ENCODE assay signal across 1 cellular context in the genomic region with DNA sequence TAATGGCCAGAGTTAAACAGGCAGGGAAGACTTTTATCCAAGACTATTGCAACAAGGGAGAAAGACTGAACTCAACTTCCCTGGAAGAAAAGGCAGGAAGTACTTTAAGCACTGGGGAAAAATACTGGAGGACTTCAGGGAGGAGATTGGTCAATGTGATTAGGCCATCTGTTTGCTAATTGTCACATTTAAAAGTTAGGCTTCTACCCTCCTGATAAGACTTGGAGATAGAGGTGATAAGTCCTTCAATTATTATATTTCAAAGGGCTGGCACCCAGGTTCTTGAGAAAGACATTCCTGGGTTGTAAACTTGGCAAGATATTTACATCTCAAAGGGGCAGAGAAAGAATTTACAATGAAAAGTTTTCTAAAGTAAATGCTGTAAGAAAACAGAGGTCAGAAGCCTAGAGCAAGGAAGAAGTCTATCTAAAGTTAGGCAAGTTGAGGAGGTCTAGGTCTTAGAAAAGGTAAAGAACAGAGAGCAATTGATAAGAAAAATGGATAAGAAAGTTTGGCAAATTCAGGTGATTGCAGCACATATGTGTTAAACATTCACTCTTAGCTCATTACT.
TF ChIP-seq lines count a peak whose summit lies in the region.

No MANE protein-coding gene starts in this region.

TF ChIP-seq in WTC11, 78 proteins besides CTCF, POLR2A, EP300 and RAD21 (continued from another document):
- TF ChIP-seq HMGA2 (CRISPR knock-in tag; IDR thresholded peaks at IDR 0.05), result no peak
- no peak for TF ChIP-seq NR1H2 (CRISPR knock-in tag; IDR thresholded peaks at IDR 0.05)
- TF ChIP-seq, protein P1, sequence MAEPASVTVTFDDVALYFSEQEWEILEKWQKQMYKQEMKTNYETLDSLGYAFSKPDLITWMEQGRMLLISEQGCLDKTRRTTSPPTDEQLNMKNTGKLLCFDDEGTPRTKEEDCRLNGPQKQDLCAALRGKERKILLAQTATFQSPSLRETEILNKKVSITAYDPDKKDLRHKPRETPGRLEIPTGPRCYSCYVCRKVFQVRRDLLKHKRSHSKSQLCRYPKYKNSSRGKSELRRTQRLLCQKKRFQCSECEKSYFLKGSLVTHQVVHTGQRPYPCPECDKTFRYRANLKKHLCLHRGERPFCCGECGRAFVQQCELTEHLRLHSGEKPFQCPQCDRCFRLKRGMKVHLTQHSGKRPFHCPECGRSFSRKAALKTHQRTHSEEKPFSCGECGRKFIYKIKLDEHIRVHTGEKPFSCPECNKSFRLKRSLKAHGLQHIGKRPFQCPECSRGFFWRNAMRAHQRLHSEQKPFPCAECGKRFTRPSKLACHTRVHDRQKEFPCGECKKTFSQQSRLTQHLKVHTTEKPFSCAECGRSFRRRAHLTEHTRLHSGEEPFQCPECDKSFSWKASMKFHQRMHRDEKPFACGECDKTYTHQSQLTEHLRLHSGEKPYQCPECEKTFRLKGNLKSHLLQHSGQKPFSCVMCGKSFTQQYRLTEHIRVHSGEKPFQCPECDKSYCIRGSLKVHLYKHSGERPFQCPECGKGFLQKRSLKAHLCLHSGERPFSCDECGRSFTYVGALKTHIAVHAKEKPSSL (CRISPR knock-in tag; conservative IDR thresholded peaks at IDR 0.05), result no peak
- TF ChIP-seq, protein P2, sequence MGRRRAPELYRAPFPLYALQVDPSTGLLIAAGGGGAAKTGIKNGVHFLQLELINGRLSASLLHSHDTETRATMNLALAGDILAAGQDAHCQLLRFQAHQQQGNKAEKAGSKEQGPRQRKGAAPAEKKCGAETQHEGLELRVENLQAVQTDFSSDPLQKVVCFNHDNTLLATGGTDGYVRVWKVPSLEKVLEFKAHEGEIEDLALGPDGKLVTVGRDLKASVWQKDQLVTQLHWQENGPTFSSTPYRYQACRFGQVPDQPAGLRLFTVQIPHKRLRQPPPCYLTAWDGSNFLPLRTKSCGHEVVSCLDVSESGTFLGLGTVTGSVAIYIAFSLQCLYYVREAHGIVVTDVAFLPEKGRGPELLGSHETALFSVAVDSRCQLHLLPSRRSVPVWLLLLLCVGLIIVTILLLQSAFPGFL (CRISPR knock-in tag; IDR thresholded peaks at IDR 0.05; ENCODE audit: borderline replicate concordance), result no peak
- TF ChIP-seq, protein P3, sequence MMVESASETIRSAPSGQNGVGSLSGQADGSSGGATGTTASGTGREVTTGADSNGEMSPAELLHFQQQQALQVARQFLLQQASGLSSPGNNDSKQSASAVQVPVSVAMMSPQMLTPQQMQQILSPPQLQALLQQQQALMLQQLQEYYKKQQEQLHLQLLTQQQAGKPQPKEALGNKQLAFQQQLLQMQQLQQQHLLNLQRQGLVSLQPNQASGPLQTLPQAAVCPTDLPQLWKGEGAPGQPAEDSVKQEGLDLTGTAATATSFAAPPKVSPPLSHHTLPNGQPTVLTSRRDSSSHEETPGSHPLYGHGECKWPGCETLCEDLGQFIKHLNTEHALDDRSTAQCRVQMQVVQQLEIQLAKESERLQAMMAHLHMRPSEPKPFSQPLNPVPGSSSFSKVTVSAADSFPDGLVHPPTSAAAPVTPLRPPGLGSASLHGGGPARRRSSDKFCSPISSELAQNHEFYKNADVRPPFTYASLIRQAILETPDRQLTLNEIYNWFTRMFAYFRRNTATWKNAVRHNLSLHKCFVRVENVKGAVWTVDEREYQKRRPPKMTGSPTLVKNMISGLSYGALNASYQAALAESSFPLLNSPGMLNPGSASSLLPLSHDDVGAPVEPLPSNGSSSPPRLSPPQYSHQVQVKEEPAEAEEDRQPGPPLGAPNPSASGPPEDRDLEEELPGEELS (CRISPR knock-in tag; IDR thresholded peaks at IDR 0.05), result no peak
- no peak for TF ChIP-seq ZNF121 (CRISPR knock-in tag; IDR thresholded peaks at IDR 0.05)
- TF ChIP-seq CREB1 (CRISPR knock-in tag; IDR thresholded peaks at IDR 0.05), result no peak
- TF ChIP-seq, protein P4, sequence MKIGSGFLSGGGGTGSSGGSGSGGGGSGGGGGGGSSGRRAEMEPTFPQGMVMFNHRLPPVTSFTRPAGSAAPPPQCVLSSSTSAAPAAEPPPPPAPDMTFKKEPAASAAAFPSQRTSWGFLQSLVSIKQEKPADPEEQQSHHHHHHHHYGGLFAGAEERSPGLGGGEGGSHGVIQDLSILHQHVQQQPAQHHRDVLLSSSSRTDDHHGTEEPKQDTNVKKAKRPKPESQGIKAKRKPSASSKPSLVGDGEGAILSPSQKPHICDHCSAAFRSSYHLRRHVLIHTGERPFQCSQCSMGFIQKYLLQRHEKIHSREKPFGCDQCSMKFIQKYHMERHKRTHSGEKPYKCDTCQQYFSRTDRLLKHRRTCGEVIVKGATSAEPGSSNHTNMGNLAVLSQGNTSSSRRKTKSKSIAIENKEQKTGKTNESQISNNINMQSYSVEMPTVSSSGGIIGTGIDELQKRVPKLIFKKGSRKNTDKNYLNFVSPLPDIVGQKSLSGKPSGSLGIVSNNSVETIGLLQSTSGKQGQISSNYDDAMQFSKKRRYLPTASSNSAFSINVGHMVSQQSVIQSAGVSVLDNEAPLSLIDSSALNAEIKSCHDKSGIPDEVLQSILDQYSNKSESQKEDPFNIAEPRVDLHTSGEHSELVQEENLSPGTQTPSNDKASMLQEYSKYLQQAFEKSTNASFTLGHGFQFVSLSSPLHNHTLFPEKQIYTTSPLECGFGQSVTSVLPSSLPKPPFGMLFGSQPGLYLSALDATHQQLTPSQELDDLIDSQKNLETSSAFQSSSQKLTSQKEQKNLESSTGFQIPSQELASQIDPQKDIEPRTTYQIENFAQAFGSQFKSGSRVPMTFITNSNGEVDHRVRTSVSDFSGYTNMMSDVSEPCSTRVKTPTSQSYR (CRISPR knock-in tag; IDR thresholded peaks at IDR 0.05), result no peak
- TF ChIP-seq, protein P5, sequence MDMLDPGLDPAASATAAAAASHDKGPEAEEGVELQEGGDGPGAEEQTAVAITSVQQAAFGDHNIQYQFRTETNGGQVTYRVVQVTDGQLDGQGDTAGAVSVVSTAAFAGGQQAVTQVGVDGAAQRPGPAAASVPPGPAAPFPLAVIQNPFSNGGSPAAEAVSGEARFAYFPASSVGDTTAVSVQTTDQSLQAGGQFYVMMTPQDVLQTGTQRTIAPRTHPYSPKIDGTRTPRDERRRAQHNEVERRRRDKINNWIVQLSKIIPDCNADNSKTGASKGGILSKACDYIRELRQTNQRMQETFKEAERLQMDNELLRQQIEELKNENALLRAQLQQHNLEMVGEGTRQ (CRISPR knock-in tag; IDR thresholded peaks at IDR 0.05), result no peak
- no peak for TF ChIP-seq FOXK1 (CRISPR knock-in tag; IDR thresholded peaks at IDR 0.05)
- TF ChIP-seq SOX15 (CRISPR knock-in tag; IDR thresholded peaks at IDR 0.05), result no peak
- no peak for TF ChIP-seq ZBTB21 (CRISPR knock-in tag; IDR thresholded peaks at IDR 0.05; ENCODE audit: borderline replicate concordance)
